In the genomic region with DNA sequence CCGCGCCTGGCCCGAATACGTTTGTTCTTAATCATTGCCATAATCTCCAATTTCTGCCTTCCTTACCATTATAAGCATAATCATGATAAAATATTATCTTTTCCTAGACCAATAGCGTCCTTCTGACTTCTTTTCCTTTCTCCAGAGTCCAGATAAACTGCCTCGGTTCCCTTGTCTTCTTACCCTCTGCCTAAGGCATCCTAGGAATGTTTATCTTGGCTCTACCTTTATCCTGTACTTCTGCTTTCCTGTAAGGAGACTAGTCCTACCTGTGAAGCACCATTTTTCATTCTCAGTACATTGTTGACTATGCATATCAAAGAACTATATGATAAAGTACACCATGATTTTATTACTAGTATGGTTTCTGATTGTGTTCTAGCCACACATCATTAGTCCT, we compare ENCODE assay signal across 11 cellular contexts. TPM values are rescaled to one million over a fixed set of nuclear protein-coding genes. Genes with fewer than 3 reads are reported as not detected.
DNase-seq lines count a peak whose midpoint lies in the region; ATAC-seq, FAIRE-seq and TF ChIP-seq lines count a peak whose summit lies in the region.
"Not testable (repeated sequence)": the region's sequence is repeated elsewhere in the genome, so short reads cannot be mapped to it uniquely, and the experiment has no call there.
"Had no signal": no experiment of that assay in that cellular context is flagged by ENCODE, and none has a peak within 500 bp of the region (broad histone marks: within the 10 kb centered on the region; RNA-seq: fewer than 3 reads in every experiment).

No MANE protein-coding gene starts in this region.

- H3K36me3 Mint-ChIP-seq in glutamatergic neuron (ENCODE audit: unreplicated experiment); nephron progenitor cell (ENCODE audit: low read depth): not testable (repeated sequence)

- not testable (repeated sequence) for H4K20me1 ChIP-seq in GM12878 (ENCODE audit: control insufficient read depth, insufficient read depth)

- in situ Hi-C loops in GM12878 (cut with MboI), result not testable (repeated sequence)

- peak overlapping the region in 1 of 2 experiments; percentile 63; a peak in 1 of 6 replicates for H3K27ac ChIP-seq in A549
- H3K27ac ChIP-seq in RWPE2 (ENCODE audit: poor library complexity, severe bottlenecking); GM12878 (ENCODE audit: control insufficient read depth, insufficient read depth); upper lobe of right lung: not testable (repeated sequence)

- not testable (repeated sequence) for H3K9me3 ChIP-seq in A549; RWPE2 (ENCODE audit: severe bottlenecking); GM12878 (replicated peaks; ENCODE audit: control insufficient read depth, insufficient read depth, low read length); upper lobe of right lung

- not testable (repeated sequence) for H3K9ac ChIP-seq in GM12878 (ENCODE audit: control insufficient read depth, insufficient read depth, low read length)

- not testable (repeated sequence) for H3K27me3 Mint-ChIP-seq in glutamatergic neuron (ENCODE audit: unreplicated experiment); nephron progenitor cell (ENCODE audit: low read depth, poor library complexity)

- FAIRE-seq in A549 (lab: Jason Lieb, UNC) (peak; percentile 91), D721Med (lab: Jason Lieb, UNC) (peak; percentile 58), GM12878 (lab: Jason Lieb, UNC) (peak; percentile 83)

- not testable (repeated sequence) for H3K4me3 ChIP-seq in A549; RWPE2 (ENCODE audit: severe bottlenecking); GM12878; upper lobe of right lung

- H3K36me3 ChIP-seq in RWPE2 (ENCODE audit: low read depth); GM12878 (ENCODE audit: control insufficient read depth in 2 of 2, insufficient read depth in 2 of 2, low read length in 1 of 2); upper lobe of right lung: not testable (repeated sequence)

- TF ChIP-seq EP300 in A549 (IDR thresholded peaks at IDR 0.05); GM12878 (IDR thresholded peaks at IDR 0.05; ENCODE audit: borderline replicate concordance in 1 of 2, control insufficient read depth in 1 of 2, low read depth in 2 of 2, low read length in 2 of 2): not testable (repeated sequence)

- POLR2A ChIA-PET in A549 (lab: Yijun Ruan, JAX); GM12878 (lab: Charles Lee): not testable (repeated sequence)

- BruUV-seq in GM12878 (replicated peaks; lab: Mats Ljungman, UMichigan), result not testable (repeated sequence)

- H3K27ac Mint-ChIP-seq in glutamatergic neuron (ENCODE audit: unreplicated experiment) (peak overlapping the region; percentile 11), nephron progenitor cell (peak overlapping the region; percentile 44)

- intact Hi-C loops in GM12878 (cut with micrococcal nuclease; ENCODE audit: unreplicated experiment); upper lobe of right lung (cut with DNase I): not testable (repeated sequence)

- not testable (repeated sequence) for TF ChIP-seq CTCF in A549 (IDR thresholded peaks at IDR 0.05); D721Med (IDR thresholded peaks at IDR 0.05; ENCODE audit: insufficient read depth, missing control alignments); RWPE2 (IDR thresholded peaks at IDR 0.05; ENCODE audit: poor library complexity, severe bottlenecking); GM12878 (IDR thresholded peaks at IDR 0.05 in 2 of 3, conservative IDR thresholded peaks at IDR 0.05 in 1 of 3; ENCODE audit: control insufficient read depth in 2 of 3, extremely low read depth in 1 of 3, insufficient read depth in 1 of 3, low read depth in 3 of 3, low read length in 3 of 3); glutamatergic neuron (IDR thresholded peaks at IDR 0.05; ENCODE audit: partially characterized antibody, unreplicated experiment); nephron progenitor cell (IDR thresholded peaks at IDR 0.05); upper lobe of right lung (IDR thresholded peaks at IDR 0.05)

- not testable (repeated sequence) for H3K4me1 ChIP-seq in A549; RWPE2 (ENCODE audit: insufficient read depth, poor library complexity, severe bottlenecking); GM12878 (ENCODE audit: control insufficient read depth, insufficient read depth, low read length); upper lobe of right lung

- CTCF ChIA-PET in A549 (lab: Yijun Ruan, JAX); GM12878 (lab: Yijun Ruan, JAX): not testable (repeated sequence)

- SMC1A ChIA-PET in GM12878 (lab: Charles Lee; ENCODE audit: uncharacterized antibody, unreplicated experiment), result not testable (repeated sequence)

- peaks cover 10% of the 10 kb centered on the region for H3K4me1 Mint-ChIP-seq in glutamatergic neuron (ENCODE audit: low read depth, unreplicated experiment)
- not testable (repeated sequence) for H3K4me1 Mint-ChIP-seq in nephron progenitor cell

- not testable (repeated sequence) for H2AFZ ChIP-seq in GM12878 (ENCODE audit: control insufficient read depth, low read depth, low read length)

- TF ChIP-seq POLR2A in A549 (IDR thresholded peaks at IDR 0.05; ENCODE audit: low read length); GM12878 (IDR thresholded peaks at IDR 0.05; ENCODE audit: low read depth, low read length): not testable (repeated sequence)

- WGBS in A549 (ENCODE audit: missing lambda C conversion rate), result 55% methylated on average over 6 of the region's 6 CpGs
- WGBS in GM12878 (ENCODE audit: insufficient coverage, insufficient replicate concordance, low lambda C conversion rate, missing lambda C conversion rate), result 66% methylated on average over 6 of the region's 6 CpGs

- H3K4me2 ChIP-seq in A549; GM12878 (ENCODE audit: control insufficient read depth, insufficient read depth): not testable (repeated sequence)

- not testable (repeated sequence) for H3K9me3 Mint-ChIP-seq in glutamatergic neuron (ENCODE audit: unreplicated experiment)
- H3K9me3 Mint-ChIP-seq in nephron progenitor cell, result peaks cover 13% of the 10 kb centered on the region

- not testable (repeated sequence) for H3K4me3 Mint-ChIP-seq in glutamatergic neuron (ENCODE audit: unreplicated experiment); nephron progenitor cell

- ATAC-seq in A549, GM12878: not testable (repeated sequence)
- ATAC-seq in RWPE2 (ENCODE audit: low read depth) (peak; percentile 77), upper lobe of right lung (peak; percentile 73)

- RAD21 ChIA-PET in GM12878 (lab: Charles Lee; ENCODE audit: unreplicated experiment), result not testable (repeated sequence)

- not testable (repeated sequence) for TF ChIP-seq RAD21 in A549 (conservative IDR thresholded peaks at IDR 0.05 in 1 of 2, IDR thresholded peaks at IDR 0.05 in 1 of 2); GM12878 (IDR thresholded peaks at IDR 0.05; ENCODE audit: insufficient read depth, low read depth, low read length)

- H3K79me2 ChIP-seq in GM12878 (ENCODE audit: control insufficient read depth, insufficient read depth, low read length), result not testable (repeated sequence)

- DNase-seq in A549 (ENCODE audit: low read depth in 1 of 2, low spot score in 1 of 2); D721Med (ENCODE audit: insufficient read length, low spot score); RWPE2 (ENCODE audit: low spot score); GM12878 (ENCODE audit: low read depth, low spot score); glutamatergic neuron; nephron progenitor cell; upper lobe of right lung: not testable (repeated sequence)

- not testable (repeated sequence) for H3K27me3 ChIP-seq in RWPE2 (ENCODE audit: insufficient read depth, poor library complexity, severe bottlenecking); GM12878 (replicated peaks in 1 of 2; ENCODE audit: control insufficient read depth in 2 of 2, insufficient read depth in 2 of 2, low read length in 1 of 2); upper lobe of right lung

RNA-seq across cellular contexts. Expression of a gene that starts 18.7 kb away (rescaled TPM):
- polyA plus RNA-seq in A549 (2011; rRNA removed) (0.06 and 0.09 TPM in 2 replicates), A549 (2017; fragmentation: RNase III; extraction: RNeasy Plus Mini Kit Qiagen cat#74134 plus additional on column Dnase treatment) (0.05 to 0.06 TPM in 2 of 3 replicates, not detected in the other), GM12878 (2011; rRNA removed) (not detected in 2 replicates), GM12878 (2014; fragmentation: Illumina TruSeq; extraction: Trizol) (0.03 TPM in 1 of 2 replicates, not detected in the other), GM12878 (2014; fragmentation: Nextera tagmentation; extraction: Ambion mirVana) (not detected), GM12878 (2014; rRNA removed) (not detected in 2 replicates), GM12878 (2016; fragmentation: Nextera tagmentation; extraction: Ambion mirVana) (not detected)
- polyA plus RNA-seq in A549 (2012; cell fraction: cytosol; rRNA removed), result not detected in 2 replicates
- polyA plus RNA-seq in A549 (2012; cell fraction: nucleus; rRNA removed), result not detected in 2 replicates
- not detected in 2 replicates for polyA minus RNA-seq in A549 (2011; rRNA and poly(A)+ RNA removed)
- total RNA-seq in GM12878 (2013; cell fraction: nucleolus; rRNA removed), result not detected in 2 replicates
- total RNA-seq in GM12878 (2014; rRNA removed) (not detected in 2 replicates), GM12878 (2014; rRNA removed; fragmentation: Illumina TruSeq; extraction: Trizol) (not detected in 2 replicates), GM12878 (2021) (not detected in 2 replicates), glutamatergic neuron (ENCODE audit: unreplicated experiment) (not detected), upper lobe of right lung (not detected)
- not detected for polyA plus RNA-seq in GM12878 (2011; ENCODE audit: low read depth)
- polyA plus RNA-seq in GM12878 (2011; cell fraction: cytosol; rRNA removed), result not detected in 2 replicates
- not detected in 2 replicates for polyA plus RNA-seq in GM12878 (2011; cell fraction: nucleus; rRNA removed)
- polyA plus RNA-seq in GM12878 (2012), result not detected in 2 replicates
- polyA minus RNA-seq in GM12878 (2011; rRNA and poly(A)+ RNA removed), result not detected in 2 replicates
- not detected in 2 replicates for polyA minus RNA-seq in GM12878 (2011; cell fraction: cytosol; rRNA and poly(A)+ RNA removed)
- not detected in 2 replicates for polyA minus RNA-seq in GM12878 (2011; cell fraction: nucleus; rRNA and poly(A)+ RNA removed)
- total RNA-seq: CD4-positive, alpha-beta T cell; CD8-positive, alpha-beta memory T cell; H9 had no signal
- polyA plus RNA-seq: CD14-positive monocyte; CD8-positive, alpha-beta memory T cell had no signal
